In the genomic region with DNA sequence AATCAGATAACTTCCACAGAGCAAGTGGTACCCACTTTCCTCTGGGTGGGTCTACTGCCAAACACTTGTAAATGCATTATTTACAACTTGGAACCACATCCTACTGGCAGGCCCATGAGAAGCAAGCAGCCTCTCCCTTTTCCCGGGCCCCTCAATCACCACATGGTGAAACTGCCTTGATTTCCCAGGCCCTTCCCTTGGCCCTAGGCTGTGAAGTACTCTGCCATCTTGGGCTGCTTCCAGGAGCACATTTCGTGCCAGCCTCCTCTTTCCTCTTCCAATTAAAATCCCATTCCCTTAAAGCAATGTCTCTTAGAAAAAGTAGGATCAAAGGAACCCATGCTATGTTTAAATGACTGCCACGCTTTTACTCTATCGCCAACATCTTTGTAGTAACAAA, we compare ENCODE assay signal across 1 cellular context.
TF ChIP-seq lines count a peak whose summit lies in the region.

No MANE protein-coding gene starts in this region.

TF ChIP-seq in GM23338, 12 proteins besides CTCF, POLR2A, EP300 and RAD21 (continued from another document):
- no peak for TF ChIP-seq ZNF462 (CRISPR knock-in tag; IDR thresholded peaks at IDR 0.05)
- TF ChIP-seq JUNB (IDR thresholded peaks at IDR 0.05; ENCODE audit: unreplicated experiment) = no peak
- TF ChIP-seq ZNF114 (CRISPR knock-in tag; IDR thresholded peaks at IDR 0.05) = no peak
- TF ChIP-seq ZNF331 (CRISPR knock-in tag; IDR thresholded peaks at IDR 0.05; ENCODE audit: low read depth) = no peak
- no peak for TF ChIP-seq STAT1 (IDR thresholded peaks at IDR 0.05; ENCODE audit: unreplicated experiment)
